28 cellular contexts compared by ENCODE assay signal in the genomic region with DNA sequence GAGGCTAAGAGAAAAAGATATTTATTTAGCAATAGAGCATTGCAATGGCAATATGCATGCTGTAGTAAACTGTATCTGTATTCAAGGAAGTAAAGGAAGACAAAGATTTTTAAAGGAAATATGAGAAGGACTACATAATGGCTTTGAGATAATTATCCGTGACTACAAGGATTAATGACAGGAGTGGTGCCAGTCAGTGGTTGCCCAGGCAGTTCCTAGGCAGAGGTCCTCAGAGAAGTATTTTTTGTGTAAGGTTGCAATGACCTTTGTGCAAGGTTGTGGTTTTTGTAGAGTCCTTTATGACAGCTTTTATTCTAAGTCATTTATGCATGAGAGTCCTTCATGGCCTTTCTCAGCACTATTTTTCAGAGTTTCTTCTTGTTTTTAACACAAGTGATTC.
"Had no signal": no experiment of that assay in that cellular context is flagged by ENCODE, and none has a peak within 500 bp of the region (broad histone marks: within the 10 kb centered on the region; RNA-seq: fewer than 3 reads in every experiment).

No MANE protein-coding gene starts in this region.

- H3K4me1 ChIP-seq: body of pancreas, SJSA1 had no signal

- H3K9me3 Mint-ChIP-seq: activated naive CD4-positive, alpha-beta T cell treated with anti-CD3 and anti-CD28 coated beads, Interleukin-2, amount 50 U/mL, for 24 hours; activated T-cell treated with anti-CD3 and anti-CD28 coated beads, Interleukin-2, amount 50 U/mL, for 24 hours had no signal

- H3K36me3 ChIP-seq: SJSA1 had no signal

- H3K4me3 Mint-ChIP-seq: activated CD8-positive, alpha-beta T cell treated with anti-CD3 and anti-CD28 coated beads, Interleukin-2, amount 10 ng/mL, durations not matched to agents 7 days and 5 days; activated naive CD4-positive, alpha-beta T cell treated with anti-CD3 and anti-CD28 coated beads, Interleukin-2, amount 50 U/mL, for 24 hours; activated T-cell treated with anti-CD3 and anti-CD28 coated beads, Interleukin-2, amount 50 U/mL, for 24 hours; activated T-helper 1 cell treated with anti-CD3 and anti-CD28 coated beads, Interleukin-12 subunit alpha, Interleukin-12 subunit beta, Interleukin-2, Interleukin-4 antibody, amounts not matched to agents 30 ng/mL and 10 ng/mL and 1 ng/mL, durations not matched to agents 14 hours and 24 hours and 36 hours; central memory CD8-positive, alpha-beta T cell; T-helper 17 cell; WTC11 had no signal

- DNase-seq: activated CD4-positive, alpha-beta T cell treated with anti-CD3 and anti-CD28 coated beads for 48 hours; activated CD4-positive, alpha-beta T cell treated with anti-CD3 and anti-CD28 coated beads, Interleukin-2, amount 50 U/mL, for 4 hours; activated CD4-positive, CD25-positive, alpha-beta regulatory T cell treated with anti-CD3 and anti-CD28 coated beads, Interleukin-2, amount 50 U/mL, for 72 hours; activated CD8-positive, alpha-beta T cell treated with anti-CD3 and anti-CD28 coated beads, Interleukin-2, amount 10 ng/mL, durations not matched to agents 7 days and 5 days; activated effector memory CD4-positive, alpha-beta T cell treated with Interleukin-2 at 50 U/mL for 16 hours; activated naive CD4-positive, alpha-beta T cell; activated T-cell treated with anti-CD3 and anti-CD28 coated beads, Interleukin-2, amount 50 U/mL, for 24 hours; aorta; body of pancreas; cortex of kidney; Kasumi-1; NCI-H1048; NCI-H1436; NCI-H1694 treated with DMSO at 0.1 percent for 48 hours; NCI-H2029 treated with DMSO at 0.1 percent for 48 hours; NCI-H345; NCI-H524; PC-9; Right ventricle myocardium superior; RPMI8226; T-helper 17 cell; T-helper 9 cell had no signal

- H3K36me3 Mint-ChIP-seq: activated naive CD4-positive, alpha-beta T cell treated with anti-CD3 and anti-CD28 coated beads, Interleukin-2, amount 50 U/mL, for 24 hours had no signal

- H3K27me3 ChIP-seq: body of pancreas, SJSA1 had no signal

- FAIRE-seq: bronchial epithelial cell had no signal

- H3K27me3 Mint-ChIP-seq: activated naive CD4-positive, alpha-beta T cell treated with anti-CD3 and anti-CD28 coated beads, Interleukin-2, amount 50 U/mL, for 24 hours; activated T-cell treated with anti-CD3 and anti-CD28 coated beads, Interleukin-2, amount 50 U/mL, for 24 hours; central memory CD8-positive, alpha-beta T cell; T-helper 17 cell had no signal

- H3K27ac ChIP-seq: body of pancreas, PC-9, SJSA1 had no signal

- H3K4me1 Mint-ChIP-seq: activated naive CD4-positive, alpha-beta T cell treated with anti-CD3 and anti-CD28 coated beads, Interleukin-2, amount 50 U/mL, for 24 hours; central memory CD8-positive, alpha-beta T cell; T-helper 17 cell had no signal

- H3K4me3 ChIP-seq: body of pancreas, PC-9, SJSA1 had no signal

- H3K9me3 ChIP-seq: body of pancreas had no signal

- H3K27ac Mint-ChIP-seq: activated CD8-positive, alpha-beta T cell treated with anti-CD3 and anti-CD28 coated beads, Interleukin-2, amount 10 ng/mL, durations not matched to agents 7 days and 5 days; activated naive CD4-positive, alpha-beta T cell treated with anti-CD3 and anti-CD28 coated beads, Interleukin-2, amount 50 U/mL, for 24 hours; activated T-cell treated with anti-CD3 and anti-CD28 coated beads, Interleukin-2, amount 50 U/mL, for 24 hours; activated T-helper 1 cell treated with anti-CD3 and anti-CD28 coated beads, Interleukin-12 subunit alpha, Interleukin-12 subunit beta, Interleukin-2, Interleukin-4 antibody, amounts not matched to agents 30 ng/mL and 10 ng/mL and 1 ng/mL, durations not matched to agents 14 hours and 24 hours and 36 hours; T-helper 17 cell; WTC11 had no signal
